In the genomic region with DNA sequence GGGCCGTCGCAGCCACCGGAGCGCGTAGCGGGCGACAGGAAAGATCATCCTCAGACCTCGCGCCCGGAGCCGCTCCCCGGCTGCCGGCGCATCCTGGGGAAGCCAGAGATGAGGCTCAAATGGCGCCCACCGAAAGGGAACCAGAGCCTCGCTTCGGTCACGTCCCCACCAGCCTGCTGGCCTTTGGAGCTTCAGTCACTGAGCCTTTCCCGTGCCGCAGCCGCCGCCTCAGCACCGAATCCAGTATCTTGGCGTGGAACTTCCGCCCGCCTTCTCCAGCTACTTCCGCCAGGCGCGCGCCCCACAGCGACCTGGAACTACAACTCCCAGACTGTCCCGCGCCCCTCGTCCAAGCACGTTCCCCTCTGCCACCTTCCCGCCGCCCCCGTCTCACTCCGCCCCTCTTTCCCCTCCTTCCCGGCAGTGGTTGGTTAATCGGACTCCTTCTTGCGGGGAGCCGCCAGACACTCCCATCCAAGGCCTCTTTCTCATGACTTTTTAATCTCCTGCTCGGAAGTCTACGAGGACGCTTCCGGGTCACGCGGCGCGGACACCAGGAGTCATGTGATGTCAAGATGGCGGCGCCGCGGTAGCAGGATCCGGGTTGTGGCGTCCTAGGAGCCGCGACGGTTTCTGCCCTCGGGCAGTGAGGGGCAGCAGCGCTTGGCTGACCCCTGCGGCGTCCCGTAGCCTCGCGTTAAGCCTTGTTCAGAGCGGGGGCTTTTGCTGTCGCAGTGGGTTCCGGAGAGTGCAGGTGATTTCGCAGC, we compare ENCODE assay signal across 8 cellular contexts. TPM values are rescaled to one million over a fixed set of nuclear protein-coding genes. Genes with fewer than 3 reads are reported as not detected.
DNase-seq lines count a peak whose midpoint lies in the region; ATAC-seq, FAIRE-seq and TF ChIP-seq lines count a peak whose summit lies in the region.

A gene with protein sequence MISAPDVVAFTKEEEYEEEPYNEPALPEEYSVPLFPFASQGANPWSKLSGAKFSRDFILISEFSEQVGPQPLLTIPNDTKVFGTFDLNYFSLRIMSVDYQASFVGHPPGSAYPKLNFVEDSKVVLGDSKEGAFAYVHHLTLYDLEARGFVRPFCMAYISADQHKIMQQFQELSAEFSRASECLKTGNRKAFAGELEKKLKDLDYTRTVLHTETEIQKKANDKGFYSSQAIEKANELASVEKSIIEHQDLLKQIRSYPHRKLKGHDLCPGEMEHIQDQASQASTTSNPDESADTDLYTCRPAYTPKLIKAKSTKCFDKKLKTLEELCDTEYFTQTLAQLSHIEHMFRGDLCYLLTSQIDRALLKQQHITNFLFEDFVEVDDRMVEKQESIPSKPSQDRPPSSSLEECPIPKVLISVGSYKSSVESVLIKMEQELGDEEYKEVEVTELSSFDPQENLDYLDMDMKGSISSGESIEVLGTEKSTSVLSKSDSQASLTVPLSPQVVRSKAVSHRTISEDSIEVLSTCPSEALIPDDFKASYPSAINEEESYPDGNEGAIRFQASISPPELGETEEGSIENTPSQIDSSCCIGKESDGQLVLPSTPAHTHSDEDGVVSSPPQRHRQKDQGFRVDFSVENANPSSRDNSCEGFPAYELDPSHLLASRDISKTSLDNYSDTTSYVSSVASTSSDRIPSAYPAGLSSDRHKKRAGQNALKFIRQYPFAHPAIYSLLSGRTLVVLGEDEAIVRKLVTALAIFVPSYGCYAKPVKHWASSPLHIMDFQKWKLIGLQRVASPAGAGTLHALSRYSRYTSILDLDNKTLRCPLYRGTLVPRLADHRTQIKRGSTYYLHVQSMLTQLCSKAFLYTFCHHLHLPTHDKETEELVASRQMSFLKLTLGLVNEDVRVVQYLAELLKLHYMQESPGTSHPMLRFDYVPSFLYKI (plus strand): TSS at position 563 of the 767 bp plus-strand sequence. CDS start 497 bp downstream, outside the sequence.
A gene with protein sequence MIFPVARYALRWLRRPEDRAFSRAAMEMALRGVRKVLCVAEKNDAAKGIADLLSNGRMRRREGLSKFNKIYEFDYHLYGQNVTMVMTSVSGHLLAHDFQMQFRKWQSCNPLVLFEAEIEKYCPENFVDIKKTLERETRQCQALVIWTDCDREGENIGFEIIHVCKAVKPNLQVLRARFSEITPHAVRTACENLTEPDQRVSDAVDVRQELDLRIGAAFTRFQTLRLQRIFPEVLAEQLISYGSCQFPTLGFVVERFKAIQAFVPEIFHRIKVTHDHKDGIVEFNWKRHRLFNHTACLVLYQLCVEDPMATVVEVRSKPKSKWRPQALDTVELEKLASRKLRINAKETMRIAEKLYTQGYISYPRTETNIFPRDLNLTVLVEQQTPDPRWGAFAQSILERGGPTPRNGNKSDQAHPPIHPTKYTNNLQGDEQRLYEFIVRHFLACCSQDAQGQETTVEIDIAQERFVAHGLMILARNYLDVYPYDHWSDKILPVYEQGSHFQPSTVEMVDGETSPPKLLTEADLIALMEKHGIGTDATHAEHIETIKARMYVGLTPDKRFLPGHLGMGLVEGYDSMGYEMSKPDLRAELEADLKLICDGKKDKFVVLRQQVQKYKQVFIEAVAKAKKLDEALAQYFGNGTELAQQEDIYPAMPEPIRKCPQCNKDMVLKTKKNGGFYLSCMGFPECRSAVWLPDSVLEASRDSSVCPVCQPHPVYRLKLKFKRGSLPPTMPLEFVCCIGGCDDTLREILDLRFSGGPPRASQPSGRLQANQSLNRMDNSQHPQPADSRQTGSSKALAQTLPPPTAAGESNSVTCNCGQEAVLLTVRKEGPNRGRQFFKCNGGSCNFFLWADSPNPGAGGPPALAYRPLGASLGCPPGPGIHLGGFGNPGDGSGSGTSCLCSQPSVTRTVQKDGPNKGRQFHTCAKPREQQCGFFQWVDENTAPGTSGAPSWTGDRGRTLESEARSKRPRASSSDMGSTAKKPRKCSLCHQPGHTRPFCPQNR (minus strand): TSS at position 264 of the 767 bp plus-strand sequence. CDS start 216 bp downstream, at position 48.

- no peaks in the 10 kb centered on the region for H3K36me3 ChIP-seq in body of pancreas (replicated peaks in 1 of 2; ENCODE audit: insufficient read depth in 1 of 2, low read depth in 2 of 2)

- intact Hi-C loops in body of pancreas (cut with DNase I): no loop called here
- intact Hi-C loops in sciatic nerve (cut with DNase I): loop anchor here (10.0 kb wide), 1 partner anchor 50 kb away; a partner anchor contains a TSS

- peak; percentile 93 for FAIRE-seq in TTC549 (lab: Jason Lieb, UNC)

- H3K4me3 ChIP-seq in body of pancreas: peak within 1 kb of the TSS; percentile 78 to 79

- peak; percentile 10 to 76 (median 72) for TF ChIP-seq POLR2A in body of pancreas (IDR thresholded peaks at IDR 0.05)

- ATAC-seq in GM18520 (IDR thresholded peaks at IDR 0.05; ENCODE audit: unreplicated experiment): peak; percentile 76
- peak; percentile 67 for ATAC-seq in HG03064 (IDR thresholded peaks at IDR 0.05; ENCODE audit: low read depth, unreplicated experiment)
- peak; percentile 97 for ATAC-seq in body of pancreas
- peak; percentile 99 for ATAC-seq in sciatic nerve

- peaks cover 70% of the 10 kb centered on the region for H3K4me1 ChIP-seq in body of pancreas

- WGBS in body of pancreas, 2 donors: 0% methylated on average over 52 to 71 of the region's 72 CpGs

- no peaks in the 10 kb centered on the region for H3K9me3 ChIP-seq in body of pancreas

- DNase-seq in NCI-H2107 treated with DMSO at 0.1 percent for 48 hours (lab: John Stamatoyannopoulos, UW; ENCODE audit: unreplicated experiment): peak; percentile 83
- DNase-seq in body of pancreas: peak; percentile 96 to 98 (median 97)
- peak; percentile 83 for DNase-seq in iPS DF 19.7 (ENCODE audit: low read depth, low spot score)
- DNase-seq in sciatic nerve (ENCODE audit: low spot score): peak; percentile 98

- H3K27me3 ChIP-seq in body of pancreas: no peaks in the 10 kb centered on the region

- no peak for TF ChIP-seq CTCF in 22Rv1 (IDR thresholded peaks at IDR 0.05)
- peak in 2 of 7 experiments; percentile 14 to 27 for TF ChIP-seq CTCF in body of pancreas (IDR thresholded peaks at IDR 0.05)

- H3K27ac ChIP-seq in 22Rv1: peak within 1 kb of the TSS; percentile 93
- H3K27ac ChIP-seq in body of pancreas: peak within 1 kb of the TSS; percentile 56 to 92 (median 82)

RNA-seq across cellular contexts. Expression of the first gene that starts in this region (rescaled TPM):
- total RNA-seq in body of pancreas: 1 to 10 TPM; 7.9 to 9.1 TPM
- total RNA-seq in sciatic nerve: 13.4 TPM

RNA-seq across cellular contexts. Expression of the second gene that starts in this region (rescaled TPM):
- total RNA-seq in body of pancreas: 10 to 100 TPM; 13.2 to 22.3 TPM
- 37.0 TPM for total RNA-seq in sciatic nerve

Comparison
In these comparisons a context has a peak if more than half of its experiments do, and no peak if none do; other contexts are left out.
1. Peak in every context shown above with its lines: DNase-seq, ATAC-seq, H3K4me3 ChIP-seq and H3K27ac ChIP-seq.